12 cellular contexts compared by ENCODE assay signal in the genomic region with DNA sequence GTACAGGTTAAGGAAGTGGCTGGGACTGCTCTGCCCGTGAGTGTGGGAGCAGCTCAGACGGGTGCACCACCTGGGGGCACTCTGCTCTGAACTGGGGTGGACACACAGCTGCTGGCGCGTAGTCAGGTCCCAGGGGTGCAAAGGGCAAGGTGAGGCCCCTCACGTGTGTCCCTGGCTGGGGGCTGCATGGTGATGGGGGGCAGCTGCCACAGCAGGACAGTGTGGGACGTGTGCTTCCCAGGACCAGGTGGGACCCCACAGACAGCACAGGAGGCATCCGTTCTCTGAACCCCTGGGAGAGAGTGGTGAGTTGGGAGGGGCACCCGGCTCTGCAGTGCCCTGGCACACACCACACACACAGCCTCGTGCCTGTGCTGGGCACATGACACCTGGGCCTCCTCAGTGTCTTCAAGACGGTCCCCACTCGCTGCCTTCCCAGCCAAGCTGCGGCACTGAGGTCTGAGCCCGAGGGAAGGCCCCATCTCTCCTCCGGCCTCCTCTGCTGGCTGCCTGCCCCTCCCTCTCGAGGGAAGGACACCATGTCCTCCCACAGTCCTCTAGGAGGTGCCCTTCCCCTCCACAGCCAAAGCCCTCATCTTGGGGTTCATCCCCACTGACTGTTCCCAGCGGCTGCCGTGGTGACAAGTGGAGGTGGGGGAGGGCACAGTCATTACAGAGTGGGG. TPM values are rescaled to one million over a fixed set of nuclear protein-coding genes. Genes with fewer than 3 reads are reported as not detected.
DNase-seq lines count a peak whose midpoint lies in the region; ATAC-seq and TF ChIP-seq lines count a peak whose summit lies in the region.
"Had no signal": no experiment of that assay in that cellular context is flagged by ENCODE, and none has a peak within 500 bp of the region (broad histone marks: within the 10 kb centered on the region; RNA-seq: fewer than 3 reads in every experiment).

No MANE protein-coding gene starts in this region.

- peak; percentile 9 for TF ChIP-seq CTCF in GM12864 (IDR thresholded peaks at IDR 0.05; ENCODE audit: low read depth, low read length, missing control alignments)

- no peak overlapping the region for H3K27ac Mint-ChIP-seq in T-helper 2 cell treated with Interferon-gamma antibody and Interleukin-4, amounts not matched to agents 5 μg/mL and 100 μg/mL, for 36 hours
- H3K27ac Mint-ChIP-seq in activated naive CD8-positive, alpha-beta T cell treated with anti-CD3 and anti-CD28 coated beads for 36 hours: peak overlapping the region; percentile 12
- no peak overlapping the region for H3K27ac Mint-ChIP-seq in natural killer cell treated with Interleukin-12 subunit alpha and Interleukin-12 subunit beta and Interleukin-15 and Interleukin-18, amount 100 ng/mL, for 72 hours
- H3K27ac Mint-ChIP-seq: immature natural killer cell, type B pancreatic cell had no signal

- H3K4me3 Mint-ChIP-seq in T-helper 2 cell treated with Interferon-gamma antibody and Interleukin-4, amounts not matched to agents 5 μg/mL and 100 μg/mL, for 36 hours: no peak overlapping the region
- H3K4me3 Mint-ChIP-seq in activated naive CD8-positive, alpha-beta T cell treated with anti-CD3 and anti-CD28 coated beads for 36 hours: no peak overlapping the region
- H3K4me3 Mint-ChIP-seq in natural killer cell treated with Interleukin-12 subunit alpha and Interleukin-12 subunit beta and Interleukin-15 and Interleukin-18, amount 100 ng/mL, for 72 hours: no peak overlapping the region
- H3K4me3 Mint-ChIP-seq: immature natural killer cell, type B pancreatic cell had no signal

- H3K4me3 ChIP-seq in GM12864 (ENCODE audit: low read depth, low read length): no peak overlapping the region
- H3K4me3 ChIP-seq: esophagus squamous epithelium had no signal

- H3K4me1 Mint-ChIP-seq in T-helper 2 cell treated with Interferon-gamma antibody and Interleukin-4, amounts not matched to agents 5 μg/mL and 100 μg/mL, for 36 hours (ENCODE audit: low read depth): peaks cover 12% of the 10 kb centered on the region
- H3K4me1 Mint-ChIP-seq in activated naive CD8-positive, alpha-beta T cell treated with anti-CD3 and anti-CD28 coated beads for 36 hours: peaks cover 7% of the 10 kb centered on the region
- peaks cover 0 to 4% of the 10 kb centered on the region in 2 donors for H3K4me1 Mint-ChIP-seq in natural killer cell treated with Interleukin-12 subunit alpha and Interleukin-12 subunit beta and Interleukin-15 and Interleukin-18, amount 100 ng/mL, for 72 hours (ENCODE audit: low read depth in 2 of 2)
- H3K4me1 Mint-ChIP-seq: immature natural killer cell had no signal

- ATAC-seq in natural killer cell treated with Interleukin-12 subunit alpha and Interleukin-12 subunit beta and Interleukin-15 and Interleukin-18, amount 100 ng/mL, for 72 hours: peak; percentile 29 to 54
- ATAC-seq in GM19351 (IDR thresholded peaks at IDR 0.05; ENCODE audit: unreplicated experiment) (no peak), GM18519 (IDR thresholded peaks at IDR 0.05; ENCODE audit: low FRiP score, unreplicated experiment) (no peak)

- no peaks in the 10 kb centered on the region for H3K27me3 Mint-ChIP-seq in T-helper 2 cell treated with Interferon-gamma antibody and Interleukin-4, amounts not matched to agents 5 μg/mL and 100 μg/mL, for 36 hours (ENCODE audit: low read depth)
- H3K27me3 Mint-ChIP-seq in activated naive CD8-positive, alpha-beta T cell treated with anti-CD3 and anti-CD28 coated beads for 36 hours: no peaks in the 10 kb centered on the region
- H3K27me3 Mint-ChIP-seq in natural killer cell treated with Interleukin-12 subunit alpha and Interleukin-12 subunit beta and Interleukin-15 and Interleukin-18, amount 100 ng/mL, for 72 hours: no peaks in the 10 kb centered on the region
- H3K27me3 Mint-ChIP-seq: type B pancreatic cell had no signal

- DNase-seq in GM12864 (ENCODE audit: low read depth) (no peak), NCI-H774 (lab: John Stamatoyannopoulos, UW) (no peak), NCI-H1436 (lab: John Stamatoyannopoulos, UW) (no peak)
- peak; percentile 16 for DNase-seq in T-helper 2 cell treated with Interferon-gamma antibody and Interleukin-4, amounts not matched to agents 5 μg/mL and 100 μg/mL, for 36 hours (ENCODE audit: low spot score)
- no peak for DNase-seq in activated naive CD8-positive, alpha-beta T cell treated with anti-CD3 and anti-CD28 coated beads for 36 hours
- no peak for DNase-seq in natural killer cell treated with Interleukin-12 subunit alpha and Interleukin-12 subunit beta and Interleukin-15 and Interleukin-18, amount 100 ng/mL, for 72 hours (ENCODE audit: low spot score)
- DNase-seq: esophagus squamous epithelium, immature natural killer cell, occipital lobe had no signal

- H3K9me3 Mint-ChIP-seq in T-helper 2 cell treated with Interferon-gamma antibody and Interleukin-4, amounts not matched to agents 5 μg/mL and 100 μg/mL, for 36 hours: no peaks in the 10 kb centered on the region
- H3K9me3 Mint-ChIP-seq in activated naive CD8-positive, alpha-beta T cell treated with anti-CD3 and anti-CD28 coated beads for 36 hours: no peaks in the 10 kb centered on the region
- H3K9me3 Mint-ChIP-seq in natural killer cell treated with Interleukin-12 subunit alpha and Interleukin-12 subunit beta and Interleukin-15 and Interleukin-18, amount 100 ng/mL, for 72 hours: no peaks in the 10 kb centered on the region
- H3K9me3 Mint-ChIP-seq: immature natural killer cell, type B pancreatic cell had no signal

- H3K36me3 Mint-ChIP-seq in T-helper 2 cell treated with Interferon-gamma antibody and Interleukin-4, amounts not matched to agents 5 μg/mL and 100 μg/mL, for 36 hours (ENCODE audit: low read depth): peaks cover 54% of the 10 kb centered on the region
- peaks cover 7% of the 10 kb centered on the region for H3K36me3 Mint-ChIP-seq in activated naive CD8-positive, alpha-beta T cell treated with anti-CD3 and anti-CD28 coated beads for 36 hours
- H3K36me3 Mint-ChIP-seq in natural killer cell treated with Interleukin-12 subunit alpha and Interleukin-12 subunit beta and Interleukin-15 and Interleukin-18, amount 100 ng/mL, for 72 hours: no peaks in the 10 kb centered on the region
- H3K36me3 Mint-ChIP-seq: immature natural killer cell had no signal

RNA-seq across cellular contexts. Expression of gene CILP2, which starts 24.7 kb away (rescaled TPM):
- under 1 TPM; 0.18 to 0.23 TPM for total RNA-seq in activated naive CD8-positive, alpha-beta T cell treated with anti-CD3 and anti-CD28 coated beads for 36 hours
- total RNA-seq in natural killer cell treated with Interleukin-12 subunit alpha and Interleukin-12 subunit beta and Interleukin-15 and Interleukin-18, amount 100 ng/mL, for 72 hours: under 1 TPM; 0.21 to 0.42 TPM

RNA-seq across cellular contexts. Expression of gene YJEFN3, which starts 34.1 kb away (rescaled TPM):
- 1 to 10 TPM; 5.7 to 7.8 TPM for total RNA-seq in activated naive CD8-positive, alpha-beta T cell treated with anti-CD3 and anti-CD28 coated beads for 36 hours
- total RNA-seq in natural killer cell treated with Interleukin-12 subunit alpha and Interleukin-12 subunit beta and Interleukin-15 and Interleukin-18, amount 100 ng/mL, for 72 hours: 10 to 100 TPM in 1 of 2 donors, 1 to 10 TPM in 1; 10.0 to 14.9 TPM

RNA-seq across cellular contexts. Expression of gene NDUFA13, which starts 46.8 kb away (rescaled TPM):
- total RNA-seq in activated naive CD8-positive, alpha-beta T cell treated with anti-CD3 and anti-CD28 coated beads for 36 hours: 100 to 1,000 TPM; 306 to 312 TPM
- 100 to 1,000 TPM; 261 to 310 TPM for total RNA-seq in natural killer cell treated with Interleukin-12 subunit alpha and Interleukin-12 subunit beta and Interleukin-15 and Interleukin-18, amount 100 ng/mL, for 72 hours

RNA-seq across cellular contexts. Expression of gene TSSK6, which starts 47.5 kb away (rescaled TPM):
- 1 to 10 TPM; 3.0 to 3.1 TPM for total RNA-seq in activated naive CD8-positive, alpha-beta T cell treated with anti-CD3 and anti-CD28 coated beads for 36 hours
- total RNA-seq in natural killer cell treated with Interleukin-12 subunit alpha and Interleukin-12 subunit beta and Interleukin-15 and Interleukin-18, amount 100 ng/mL, for 72 hours: 1 to 10 TPM; 1.9 to 2.6 TPM

RNA-seq across cellular contexts. Expression of gene PBX4, which starts 55.7 kb away (rescaled TPM):
- total RNA-seq in activated naive CD8-positive, alpha-beta T cell treated with anti-CD3 and anti-CD28 coated beads for 36 hours: 1 to 10 TPM; 8.2 to 9.6 TPM
- 10 to 100 TPM; 26.3 to 80.1 TPM for total RNA-seq in natural killer cell treated with Interleukin-12 subunit alpha and Interleukin-12 subunit beta and Interleukin-15 and Interleukin-18, amount 100 ng/mL, for 72 hours

Comparison
In these comparisons a context has a peak if more than half of its experiments do, and no peak if none do; other contexts are left out.
1. ATAC-seq: peak in natural killer cell treated with Interleukin-12 subunit alpha and Interleukin-12 subunit beta and Interleukin-15 and Interleukin-18, amount 100 ng/mL, for 72 hours (2 of 2); none in GM19351 (single experiment) and GM18519 (single experiment).